7 cellular contexts compared by ENCODE assay signal in genomic region chr2:95668991-95669390, GRCh38.
DNase-seq lines count a peak whose midpoint lies in the region; ATAC-seq lines count a peak whose summit lies in the region.
"Not testable (repeated sequence)": the region's sequence is repeated elsewhere in the genome, so short reads cannot be mapped to it uniquely, and the experiment has no call there.

No MANE protein-coding gene starts in this region.

- H3K27me3 ChIP-seq in CD4-positive, CD25-positive, alpha-beta regulatory T cell (ENCODE audit: control insufficient read depth, insufficient read depth, low read length) = not testable (repeated sequence)

- peak; percentile 56 to 58 for ATAC-seq in CD4-positive, CD25-positive, alpha-beta regulatory T cell (ENCODE audit: low read depth in 2 of 2)
- ATAC-seq in T-cell (replicated peaks in 1 of 4) = peak; percentile 29 to 64 (median 46)
- ATAC-seq in naive B cell (ENCODE audit: low read depth in 2 of 2) = peak; percentile 23 to 51
- ATAC-seq in stimulated activated naive CD8-positive, alpha-beta T cell treated with anti-CD3 and anti-CD28 coated beads, Interleukin-15, Interleukin-2, amounts not matched to agents 100 U/mL and 50 U/mL, for 24 hours = peak; percentile 30

- not testable (repeated sequence) for H3K36me3 Mint-ChIP-seq in CD4-positive, CD25-positive, alpha-beta regulatory T cell; T-cell; activated CD4-positive, alpha-beta T cell treated with anti-CD3 and anti-CD28 coated beads, Interleukin-2, amount 10 ng/mL, durations not matched to agents 7 days and 5 days (ENCODE audit: low read depth); activated naive CD4-positive, alpha-beta T cell treated with anti-CD3 and anti-CD28 coated beads for 36 hours (ENCODE audit: low read depth); naive B cell

- H3K27ac Mint-ChIP-seq in CD4-positive, CD25-positive, alpha-beta regulatory T cell = peak overlapping the region; percentile 4 to 61 (median 28)
- H3K27ac Mint-ChIP-seq in T-cell = peak overlapping the region; percentile 4 to 80
- H3K27ac Mint-ChIP-seq in activated CD4-positive, alpha-beta T cell treated with anti-CD3 and anti-CD28 coated beads, Interleukin-2, amount 10 ng/mL, durations not matched to agents 7 days and 5 days = peak overlapping the region; percentile 28
- not testable (repeated sequence) for H3K27ac Mint-ChIP-seq in activated naive CD4-positive, alpha-beta T cell treated with anti-CD3 and anti-CD28 coated beads for 36 hours
- H3K27ac Mint-ChIP-seq in naive B cell = peak overlapping the region in 5 of 6 donors; percentile 12 to 76 (median 65)

- H3K9me3 ChIP-seq in CD4-positive, CD25-positive, alpha-beta regulatory T cell (ENCODE audit: control insufficient read depth in 2 of 2, low read length in 2 of 2) = not testable (repeated sequence)

- not testable (repeated sequence) for H3K4me3 Mint-ChIP-seq in CD4-positive, CD25-positive, alpha-beta regulatory T cell; T-cell; activated CD4-positive, alpha-beta T cell treated with anti-CD3 and anti-CD28 coated beads, Interleukin-2, amount 10 ng/mL, durations not matched to agents 7 days and 5 days; activated naive CD4-positive, alpha-beta T cell treated with anti-CD3 and anti-CD28 coated beads for 36 hours
- peak overlapping the region in 1 of 8 donors; percentile 42 for H3K4me3 Mint-ChIP-seq in naive B cell

- H3K27me3 Mint-ChIP-seq in CD4-positive, CD25-positive, alpha-beta regulatory T cell; activated CD4-positive, alpha-beta T cell treated with anti-CD3 and anti-CD28 coated beads, Interleukin-2, amount 10 ng/mL, durations not matched to agents 7 days and 5 days; activated naive CD4-positive, alpha-beta T cell treated with anti-CD3 and anti-CD28 coated beads for 36 hours (ENCODE audit: low read depth): not testable (repeated sequence)
- H3K27me3 Mint-ChIP-seq in T-cell (peaks cover 14 to 16% of the 10 kb centered on the region in 2 donors), naive B cell (peaks cover 0 to 11% (median 7%) of the 10 kb centered on the region in 3 donors)

- peak in 1 of 3 donors; percentile 43 for DNase-seq in CD4-positive, CD25-positive, alpha-beta regulatory T cell
- DNase-seq in Jurkat, Clone E6-1 (ENCODE audit: low read depth, low spot score) = peak; percentile 89
- not testable (repeated sequence) for DNase-seq in T-cell; activated CD4-positive, alpha-beta T cell treated with anti-CD3 and anti-CD28 coated beads, Interleukin-2, amount 10 ng/mL, durations not matched to agents 7 days and 5 days; naive B cell; stimulated activated naive CD8-positive, alpha-beta T cell treated with anti-CD3 and anti-CD28 coated beads, Interleukin-15, Interleukin-2, amounts not matched to agents 100 U/mL and 50 U/mL, for 24 hours
- peak; percentile 16 for DNase-seq in activated naive CD4-positive, alpha-beta T cell treated with anti-CD3 and anti-CD28 coated beads for 36 hours

- not testable (repeated sequence) for H3K4me1 ChIP-seq in CD4-positive, CD25-positive, alpha-beta regulatory T cell (ENCODE audit: control insufficient read depth, insufficient read depth, low read length, poor library complexity, severe bottlenecking)

- H3K36me3 ChIP-seq in CD4-positive, CD25-positive, alpha-beta regulatory T cell (ENCODE audit: control insufficient read depth, insufficient read depth, low read length) = not testable (repeated sequence)

- not testable (repeated sequence) for H3K9me3 Mint-ChIP-seq in CD4-positive, CD25-positive, alpha-beta regulatory T cell; T-cell; activated CD4-positive, alpha-beta T cell treated with anti-CD3 and anti-CD28 coated beads, Interleukin-2, amount 10 ng/mL, durations not matched to agents 7 days and 5 days; activated naive CD4-positive, alpha-beta T cell treated with anti-CD3 and anti-CD28 coated beads for 36 hours; naive B cell

- CTCF ChIA-PET in T-cell (lab: Charles Lee); activated CD4-positive, alpha-beta T cell treated with anti-CD3 and anti-CD28 coated beads, Interleukin-2, amount 10 ng/mL, durations not matched to agents 7 days and 5 days (lab: Charles Lee); activated naive CD4-positive, alpha-beta T cell treated with anti-CD3 and anti-CD28 coated beads for 36 hours (lab: Charles Lee): not testable (repeated sequence)

- peaks cover 0 to 12% (median 5%) of the 10 kb centered on the region in 4 donors for H3K4me1 Mint-ChIP-seq in CD4-positive, CD25-positive, alpha-beta regulatory T cell
- H3K4me1 Mint-ChIP-seq in T-cell (peaks cover 12 to 15% (median 13%) of the 10 kb centered on the region in 3 donors), naive B cell (peaks cover 21 to 38% (median 29%) of the 10 kb centered on the region in 3 donors)
- not testable (repeated sequence) for H3K4me1 Mint-ChIP-seq in activated CD4-positive, alpha-beta T cell treated with anti-CD3 and anti-CD28 coated beads, Interleukin-2, amount 10 ng/mL, durations not matched to agents 7 days and 5 days; activated naive CD4-positive, alpha-beta T cell treated with anti-CD3 and anti-CD28 coated beads for 36 hours (ENCODE audit: low read depth)

- POLR2A ChIA-PET in T-cell (lab: Charles Lee); activated CD4-positive, alpha-beta T cell treated with anti-CD3 and anti-CD28 coated beads, Interleukin-2, amount 10 ng/mL, durations not matched to agents 7 days and 5 days (lab: Charles Lee): not testable (repeated sequence)

- not testable (repeated sequence) for H3K27ac ChIP-seq in CD4-positive, CD25-positive, alpha-beta regulatory T cell (ENCODE audit: insufficient read depth, low read length, poor library complexity, severe bottlenecking)

- intact Hi-C loops in activated naive CD4-positive, alpha-beta T cell treated with anti-CD3 and anti-CD28 coated beads for 36 hours (cut with micrococcal nuclease) = not testable (repeated sequence)

- not testable (repeated sequence) for H3K4me3 ChIP-seq in CD4-positive, CD25-positive, alpha-beta regulatory T cell (ENCODE audit: low read depth, low read length); Jurkat, Clone E6-1 (ENCODE audit: low read length)
